13 cellular contexts compared by ENCODE assay signal in the genomic region with DNA sequence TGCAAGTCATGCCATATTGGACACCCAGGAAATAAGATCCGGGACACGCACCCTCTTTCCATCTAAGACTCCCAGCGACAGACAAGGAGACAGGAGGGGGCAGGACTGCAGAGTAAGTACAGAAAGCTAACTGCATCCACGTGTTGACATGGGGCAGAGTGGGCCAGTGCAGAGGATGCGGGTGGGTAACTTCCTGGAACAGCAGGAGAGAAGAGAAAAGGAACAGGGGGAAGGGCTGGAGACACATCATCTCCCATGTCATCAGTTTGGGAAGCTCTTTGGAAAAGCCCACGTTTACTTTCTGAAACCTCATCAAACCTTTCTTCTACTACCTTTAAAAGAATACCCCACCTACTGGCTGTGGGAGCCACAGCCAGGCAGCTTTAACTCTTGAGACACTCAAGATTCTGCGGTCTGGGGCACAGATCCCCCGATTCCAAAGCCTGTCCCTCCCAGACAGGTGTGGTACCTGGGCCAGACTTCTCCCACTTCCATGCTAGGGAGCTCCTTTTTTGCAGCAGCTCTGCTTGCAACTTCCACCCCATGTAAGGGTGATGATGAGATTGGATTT.
"Had no signal": no experiment of that assay in that cellular context is flagged by ENCODE, and none has a peak within 500 bp of the region (broad histone marks: within the 10 kb centered on the region; RNA-seq: fewer than 3 reads in every experiment).

No MANE protein-coding gene starts in this region.

- H3K36me3 ChIP-seq: esophagus muscularis mucosa, left lung, sigmoid colon, tibial nerve had no signal

- H3K4me3 ChIP-seq: esophagus muscularis mucosa, left lung, psoas muscle, sigmoid colon, tibial nerve had no signal

- DNase-seq: activated CD4-positive, alpha-beta T cell treated with anti-CD3 and anti-CD28 coated beads for 48 hours; activated CD8-positive, alpha-beta T cell treated with anti-CD3 and anti-CD28 coated beads, Interleukin-2, amount 10 ng/mL, durations not matched to agents 7 days and 5 days; activated naive CD4-positive, alpha-beta T cell treated with anti-CD3 and anti-CD28 coated beads, Interleukin-2, amount 50 U/mL, for 16 hours; left lung; natural killer cell; occipital lobe; psoas muscle; sigmoid colon; stimulated activated CD4-positive, alpha-beta T cell treated with anti-CD3 and anti-CD28 coated beads, Interleukin-2, amount 100 ng/mL, for 24 hours; stimulated activated naive B cell treated with anti-CD40 and anti-IgM and Interleukin-4, amounts not matched to agents 10 μg/mL and 1 μg/mL and 100 μg/mL, for 72 hours had no signal

- H3K27ac ChIP-seq: esophagus muscularis mucosa, left lung, psoas muscle, sigmoid colon, tibial nerve had no signal

- ATAC-seq: activated CD8-positive, alpha-beta T cell treated with anti-CD3 and anti-CD28 coated beads, Interleukin-2, amount 10 ng/mL, durations not matched to agents 7 days and 5 days; activated T-helper 17 cell treated with anti-CD3 and anti-CD28 coated beads, Interleukin-2, amount 50 U/mL, for 72 hours; left lung; psoas muscle; stimulated activated naive B cell treated with anti-CD40 and anti-IgM and Interleukin-4, amounts not matched to agents 10 μg/mL and 1 μg/mL and 100 μg/mL, for 72 hours had no signal

- H3K27me3 ChIP-seq: sigmoid colon, tibial nerve had no signal

- H3K4me1 ChIP-seq: esophagus muscularis mucosa, left lung, psoas muscle, sigmoid colon had no signal
